Comparison of ENCODE assay signal across 14 cellular contexts in genomic region chr18:73594749-73595148, GRCh38.
DNase-seq lines count a peak whose midpoint lies in the region; ATAC-seq and TF ChIP-seq lines count a peak whose summit lies in the region.
"Had no signal": no experiment of that assay in that cellular context is flagged by ENCODE, and none has a peak within 500 bp of the region (broad histone marks: within the 10 kb centered on the region; RNA-seq: fewer than 3 reads in every experiment).

No MANE protein-coding gene starts in this region.

- DNase-seq in heart right ventricle (peak; percentile 11 to 23), Right ventricle myocardium inferior (ENCODE audit: missing footprints) (no peak), RPMI7951 (ENCODE audit: low read depth) (peak; percentile 42), glomerular visceral epithelial cell (ENCODE audit: extremely low spot score) (peak; percentile 66), NCI-H2029 treated with DMSO at 0.1 percent for 48 hours (lab: John Stamatoyannopoulos, UW) (no peak), cerebellar cortex (ENCODE audit: low spot score) (no peak)
- no peak for DNase-seq in activated CD4-positive, alpha-beta T cell treated with anti-CD3 and anti-CD28 coated beads, Interleukin-2, amount 50 U/mL, for 4 hours
- DNase-seq: CD4-positive, CD25-positive, alpha-beta regulatory T cell; Kasumi-1; NCI-H1930; NCI-H2171 treated with DMSO at 0.1 percent for 48 hours; NCI-H446 treated with DMSO at 0.1 percent for 48 hours had no signal

- H3K27ac ChIP-seq in heart right ventricle = no peak overlapping the region
- H3K27ac ChIP-seq: RWPE1 had no signal

- ATAC-seq in heart right ventricle (peak in 3 of 8 donors; percentile 55 to 64 (median 59)), Right ventricle myocardium inferior (no peak)

- intact Hi-C loops in heart right ventricle (cut with DNase I) (no loop called here), Right ventricle myocardium inferior (cut with DNase I) (no loop called here)

- H3K27me3 ChIP-seq in heart right ventricle = no peaks in the 10 kb centered on the region

- H3K36me3 ChIP-seq in heart right ventricle = no peaks in the 10 kb centered on the region
- H3K36me3 ChIP-seq: HAP-1 had no signal

- TF ChIP-seq CTCF in heart right ventricle (IDR thresholded peaks at IDR 0.05) = no peak

- WGBS in heart right ventricle, 2 donors = 51 to 59% methylated on average over 4 of the region's 4 CpGs

- H3K4me3 ChIP-seq in heart right ventricle = no peak overlapping the region
- H3K4me3 ChIP-seq: HAP-1 had no signal

- H3K4me1 ChIP-seq in heart right ventricle = no peaks in the 10 kb centered on the region
- H3K4me1 ChIP-seq: HAP-1 had no signal

- peaks cover 0 to 3% (median 0%) of the 10 kb centered on the region in 11 donors for H3K9me3 ChIP-seq in heart right ventricle
- H3K9me3 ChIP-seq: HAP-1 had no signal

Comparison
In these comparisons a context has a peak if more than half of its experiments do, and no peak if none do; other contexts are left out.
1. DNase-seq: peak in heart right ventricle (2 of 2), RPMI7951 (single experiment) and glomerular visceral epithelial cell (single experiment); none in Right ventricle myocardium inferior (single experiment), activated CD4-positive, alpha-beta T cell treated with anti-CD3 and anti-CD28 coated beads, Interleukin-2, amount 50 U/mL, for 4 hours (0 of 2), NCI-H2029 treated with DMSO at 0.1 percent for 48 hours (single experiment) and cerebellar cortex (single experiment).